In the genomic region with DNA sequence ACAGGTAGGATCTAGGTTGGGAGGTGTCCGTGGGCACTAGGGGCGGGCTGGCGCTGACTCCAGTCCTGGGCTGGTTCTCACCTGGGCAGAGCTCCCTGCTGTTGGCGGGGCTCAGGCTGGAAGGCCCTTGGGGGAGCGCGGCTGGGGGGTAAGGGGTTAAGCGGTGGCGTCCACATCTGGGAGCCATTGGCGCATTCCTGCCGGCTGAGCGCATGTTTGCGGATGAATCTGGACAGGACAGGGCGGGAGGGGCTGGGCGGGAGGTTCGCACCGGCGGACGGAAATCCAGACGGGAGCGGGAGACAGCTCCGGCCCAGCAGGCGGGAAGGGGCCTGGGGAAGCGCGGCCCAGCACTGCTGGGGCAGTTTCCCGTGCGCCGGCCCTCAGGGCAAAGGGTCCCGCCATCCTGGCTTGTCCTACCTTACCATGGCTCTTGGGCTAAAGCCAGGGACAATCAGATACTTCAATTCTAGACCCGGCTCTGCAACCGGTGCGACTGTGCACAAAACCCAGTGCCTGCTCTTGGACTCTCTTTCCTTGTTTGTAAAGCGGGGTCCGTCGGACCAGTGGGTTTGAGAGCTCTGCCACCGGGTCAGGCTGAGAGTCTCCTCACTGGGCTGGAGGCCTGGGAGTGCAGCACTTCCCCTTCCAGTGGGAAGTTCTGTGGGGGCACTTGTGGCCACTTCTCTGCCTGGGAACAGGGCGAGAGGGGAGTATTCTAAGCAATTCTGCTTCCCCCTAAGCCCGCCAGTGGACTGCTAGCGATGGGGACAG, we compare ENCODE assay signal across 1 cellular context.
TF ChIP-seq lines count a peak whose summit lies in the region.

No MANE protein-coding gene starts in this region.

TF ChIP-seq in HEK293, 187 proteins besides CTCF, POLR2A, EP300 and RAD21 (continued from another document and continues in another):
- TF ChIP-seq, protein P1, sequence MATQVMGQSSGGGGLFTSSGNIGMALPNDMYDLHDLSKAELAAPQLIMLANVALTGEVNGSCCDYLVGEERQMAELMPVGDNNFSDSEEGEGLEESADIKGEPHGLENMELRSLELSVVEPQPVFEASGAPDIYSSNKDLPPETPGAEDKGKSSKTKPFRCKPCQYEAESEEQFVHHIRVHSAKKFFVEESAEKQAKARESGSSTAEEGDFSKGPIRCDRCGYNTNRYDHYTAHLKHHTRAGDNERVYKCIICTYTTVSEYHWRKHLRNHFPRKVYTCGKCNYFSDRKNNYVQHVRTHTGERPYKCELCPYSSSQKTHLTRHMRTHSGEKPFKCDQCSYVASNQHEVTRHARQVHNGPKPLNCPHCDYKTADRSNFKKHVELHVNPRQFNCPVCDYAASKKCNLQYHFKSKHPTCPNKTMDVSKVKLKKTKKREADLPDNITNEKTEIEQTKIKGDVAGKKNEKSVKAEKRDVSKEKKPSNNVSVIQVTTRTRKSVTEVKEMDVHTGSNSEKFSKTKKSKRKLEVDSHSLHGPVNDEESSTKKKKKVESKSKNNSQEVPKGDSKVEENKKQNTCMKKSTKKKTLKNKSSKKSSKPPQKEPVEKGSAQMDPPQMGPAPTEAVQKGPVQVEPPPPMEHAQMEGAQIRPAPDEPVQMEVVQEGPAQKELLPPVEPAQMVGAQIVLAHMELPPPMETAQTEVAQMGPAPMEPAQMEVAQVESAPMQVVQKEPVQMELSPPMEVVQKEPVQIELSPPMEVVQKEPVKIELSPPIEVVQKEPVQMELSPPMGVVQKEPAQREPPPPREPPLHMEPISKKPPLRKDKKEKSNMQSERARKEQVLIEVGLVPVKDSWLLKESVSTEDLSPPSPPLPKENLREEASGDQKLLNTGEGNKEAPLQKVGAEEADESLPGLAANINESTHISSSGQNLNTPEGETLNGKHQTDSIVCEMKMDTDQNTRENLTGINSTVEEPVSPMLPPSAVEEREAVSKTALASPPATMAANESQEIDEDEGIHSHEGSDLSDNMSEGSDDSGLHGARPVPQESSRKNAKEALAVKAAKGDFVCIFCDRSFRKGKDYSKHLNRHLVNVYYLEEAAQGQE (tag by site-specific recombination; IDR thresholded peaks at IDR 0.05) = 0 out of 2 replicates have a peak, but pooled peaks have one; percentile 10
- no peak for TF ChIP-seq ZNF302 (tag by site-specific recombination; IDR thresholded peaks at IDR 0.05; ENCODE audit: low read depth)
- 0 out of 2 replicates have a peak, but pooled peaks have one; percentile 31 for TF ChIP-seq ZNF324 (tag by site-specific recombination; IDR thresholded peaks at IDR 0.05)
- TF ChIP-seq ZNF221 (tag by site-specific recombination; IDR thresholded peaks at IDR 0.05; ENCODE audit: borderline replicate concordance) = no peak
- TF ChIP-seq BCL11B (tag by site-specific recombination; IDR thresholded peaks at IDR 0.05; ENCODE audit: low read depth) = no peak
- TF ChIP-seq, protein P2, sequence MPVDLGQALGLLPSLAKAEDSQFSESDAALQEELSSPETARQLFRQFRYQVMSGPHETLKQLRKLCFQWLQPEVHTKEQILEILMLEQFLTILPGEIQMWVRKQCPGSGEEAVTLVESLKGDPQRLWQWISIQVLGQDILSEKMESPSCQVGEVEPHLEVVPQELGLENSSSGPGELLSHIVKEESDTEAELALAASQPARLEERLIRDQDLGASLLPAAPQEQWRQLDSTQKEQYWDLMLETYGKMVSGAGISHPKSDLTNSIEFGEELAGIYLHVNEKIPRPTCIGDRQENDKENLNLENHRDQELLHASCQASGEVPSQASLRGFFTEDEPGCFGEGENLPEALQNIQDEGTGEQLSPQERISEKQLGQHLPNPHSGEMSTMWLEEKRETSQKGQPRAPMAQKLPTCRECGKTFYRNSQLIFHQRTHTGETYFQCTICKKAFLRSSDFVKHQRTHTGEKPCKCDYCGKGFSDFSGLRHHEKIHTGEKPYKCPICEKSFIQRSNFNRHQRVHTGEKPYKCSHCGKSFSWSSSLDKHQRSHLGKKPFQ (tag by site-specific recombination; IDR thresholded peaks at IDR 0.05) = no peak
- TF ChIP-seq, protein P3, sequence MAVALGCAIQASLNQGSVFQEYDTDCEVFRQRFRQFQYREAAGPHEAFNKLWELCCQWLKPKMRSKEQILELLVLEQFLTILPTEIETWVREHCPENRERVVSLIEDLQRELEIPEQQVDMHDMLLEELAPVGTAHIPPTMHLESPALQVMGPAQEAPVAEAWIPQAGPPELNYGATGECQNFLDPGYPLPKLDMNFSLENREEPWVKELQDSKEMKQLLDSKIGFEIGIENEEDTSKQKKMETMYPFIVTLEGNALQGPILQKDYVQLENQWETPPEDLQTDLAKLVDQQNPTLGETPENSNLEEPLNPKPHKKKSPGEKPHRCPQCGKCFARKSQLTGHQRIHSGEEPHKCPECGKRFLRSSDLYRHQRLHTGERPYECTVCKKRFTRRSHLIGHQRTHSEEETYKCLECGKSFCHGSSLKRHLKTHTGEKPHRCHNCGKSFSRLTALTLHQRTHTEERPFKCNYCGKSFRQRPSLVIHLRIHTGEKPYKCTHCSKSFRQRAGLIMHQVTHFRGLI (tag by site-specific recombination; IDR thresholded peaks at IDR 0.05) = no peak
- TF ChIP-seq, protein P4, sequence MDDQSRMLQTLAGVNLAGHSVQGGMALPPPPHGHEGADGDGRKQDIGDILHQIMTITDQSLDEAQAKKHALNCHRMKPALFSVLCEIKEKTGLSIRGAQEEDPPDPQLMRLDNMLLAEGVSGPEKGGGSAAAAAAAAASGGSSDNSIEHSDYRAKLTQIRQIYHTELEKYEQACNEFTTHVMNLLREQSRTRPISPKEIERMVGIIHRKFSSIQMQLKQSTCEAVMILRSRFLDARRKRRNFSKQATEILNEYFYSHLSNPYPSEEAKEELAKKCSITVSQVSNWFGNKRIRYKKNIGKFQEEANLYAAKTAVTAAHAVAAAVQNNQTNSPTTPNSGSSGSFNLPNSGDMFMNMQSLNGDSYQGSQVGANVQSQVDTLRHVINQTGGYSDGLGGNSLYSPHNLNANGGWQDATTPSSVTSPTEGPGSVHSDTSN (CRISPR knock-in tag; IDR thresholded peaks at IDR 0.05) = peak; percentile 54; the same call in 1 of the 2 replicates
- TF ChIP-seq ZNF37A (tag by site-specific recombination; IDR thresholded peaks at IDR 0.05) = no peak
- TF ChIP-seq ZNF223 (tag by site-specific recombination; IDR thresholded peaks at IDR 0.05) = no peak
- TF ChIP-seq ZNF785 (tag by site-specific recombination; IDR thresholded peaks at IDR 0.05) = no peak
- TF ChIP-seq, protein P5, sequence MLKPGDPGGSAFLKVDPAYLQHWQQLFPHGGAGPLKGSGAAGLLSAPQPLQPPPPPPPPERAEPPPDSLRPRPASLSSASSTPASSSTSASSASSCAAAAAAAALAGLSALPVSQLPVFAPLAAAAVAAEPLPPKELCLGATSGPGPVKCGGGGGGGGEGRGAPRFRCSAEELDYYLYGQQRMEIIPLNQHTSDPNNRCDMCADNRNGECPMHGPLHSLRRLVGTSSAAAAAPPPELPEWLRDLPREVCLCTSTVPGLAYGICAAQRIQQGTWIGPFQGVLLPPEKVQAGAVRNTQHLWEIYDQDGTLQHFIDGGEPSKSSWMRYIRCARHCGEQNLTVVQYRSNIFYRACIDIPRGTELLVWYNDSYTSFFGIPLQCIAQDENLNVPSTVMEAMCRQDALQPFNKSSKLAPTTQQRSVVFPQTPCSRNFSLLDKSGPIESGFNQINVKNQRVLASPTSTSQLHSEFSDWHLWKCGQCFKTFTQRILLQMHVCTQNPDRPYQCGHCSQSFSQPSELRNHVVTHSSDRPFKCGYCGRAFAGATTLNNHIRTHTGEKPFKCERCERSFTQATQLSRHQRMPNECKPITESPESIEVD (tag by site-specific recombination; IDR thresholded peaks at IDR 0.05) = no peak
- no peak for TF ChIP-seq ZNF791 (tag by site-specific recombination; IDR thresholded peaks at IDR 0.05)
- no peak for TF ChIP-seq ZNF426 (tag by site-specific recombination; IDR thresholded peaks at IDR 0.05)
- TF ChIP-seq, protein P6, sequence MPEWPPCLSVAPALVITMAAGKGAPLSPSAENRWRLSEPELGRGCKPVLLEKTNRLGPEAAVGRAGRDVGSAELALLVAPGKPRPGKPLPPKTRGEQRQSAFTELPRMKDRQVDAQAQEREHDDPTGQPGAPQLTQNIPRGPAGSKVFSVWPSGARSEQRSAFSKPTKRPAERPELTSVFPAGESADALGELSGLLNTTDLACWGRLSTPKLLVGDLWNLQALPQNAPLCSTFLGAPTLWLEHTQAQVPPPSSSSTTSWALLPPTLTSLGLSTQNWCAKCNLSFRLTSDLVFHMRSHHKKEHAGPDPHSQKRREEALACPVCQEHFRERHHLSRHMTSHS (tag by site-specific recombination; IDR thresholded peaks at IDR 0.05) = no peak
- no peak for TF ChIP-seq HOXA7 (CRISPR knock-in tag; IDR thresholded peaks at IDR 0.05; ENCODE audit: borderline replicate concordance)
- TF ChIP-seq ZNF48 (tag by site-specific recombination; IDR thresholded peaks at IDR 0.05) = no peak
- no peak for TF ChIP-seq ZNF701 (tag by site-specific recombination; IDR thresholded peaks at IDR 0.05)
- no peak for TF ChIP-seq ZNF274 (IDR thresholded peaks at IDR 0.05; ENCODE audit: low read length)
- no peak for TF ChIP-seq ZNF274 (tag by site-specific recombination; IDR thresholded peaks at IDR 0.05; ENCODE audit: borderline replicate concordance)
- TF ChIP-seq ZNF514 (tag by site-specific recombination; IDR thresholded peaks at IDR 0.05) = no peak
- peak; percentile 31; the same call in 1 of the 2 replicates for TF ChIP-seq KLF7 (tag by site-specific recombination; IDR thresholded peaks at IDR 0.05; ENCODE audit: borderline replicate concordance)
- TF ChIP-seq, protein P7, sequence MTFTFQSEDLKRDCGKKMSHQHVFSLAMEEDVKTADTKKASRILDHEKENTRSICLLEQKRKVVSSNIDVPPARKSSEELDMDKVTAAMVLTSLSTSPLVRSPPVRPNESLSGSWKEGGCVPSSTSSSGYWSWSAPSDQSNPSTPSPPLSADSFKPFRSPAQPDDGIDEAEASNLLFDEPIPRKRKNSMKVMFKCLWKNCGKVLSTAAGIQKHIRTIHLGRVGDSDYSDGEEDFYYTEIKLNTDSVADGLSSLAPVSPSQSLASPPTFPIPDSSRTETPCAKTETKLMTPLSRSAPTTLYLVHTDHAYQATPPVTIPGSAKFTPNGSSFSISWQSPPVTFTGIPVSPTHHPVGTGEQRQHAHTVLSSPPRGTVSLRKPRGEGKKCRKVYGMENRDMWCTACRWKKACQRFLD (tag by site-specific recombination; IDR thresholded peaks at IDR 0.05) = no peak
- TF ChIP-seq, protein P8, sequence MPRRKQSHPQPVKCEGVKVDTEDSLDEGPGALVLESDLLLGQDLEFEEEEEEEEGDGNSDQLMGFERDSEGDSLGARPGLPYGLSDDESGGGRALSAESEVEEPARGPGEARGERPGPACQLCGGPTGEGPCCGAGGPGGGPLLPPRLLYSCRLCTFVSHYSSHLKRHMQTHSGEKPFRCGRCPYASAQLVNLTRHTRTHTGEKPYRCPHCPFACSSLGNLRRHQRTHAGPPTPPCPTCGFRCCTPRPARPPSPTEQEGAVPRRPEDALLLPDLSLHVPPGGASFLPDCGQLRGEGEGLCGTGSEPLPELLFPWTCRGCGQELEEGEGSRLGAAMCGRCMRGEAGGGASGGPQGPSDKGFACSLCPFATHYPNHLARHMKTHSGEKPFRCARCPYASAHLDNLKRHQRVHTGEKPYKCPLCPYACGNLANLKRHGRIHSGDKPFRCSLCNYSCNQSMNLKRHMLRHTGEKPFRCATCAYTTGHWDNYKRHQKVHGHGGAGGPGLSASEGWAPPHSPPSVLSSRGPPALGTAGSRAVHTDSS (tag by site-specific recombination; IDR thresholded peaks at IDR 0.05) = no peak
- TF ChIP-seq ZNF585B (tag by site-specific recombination; IDR thresholded peaks at IDR 0.05) = no peak
- TF ChIP-seq ZSCAN16 (tag by site-specific recombination; IDR thresholded peaks at IDR 0.05) = no peak
- peak; percentile 62 for TF ChIP-seq KLF1 (tag by site-specific recombination; IDR thresholded peaks at IDR 0.05)
- TF ChIP-seq ZNF677 (tag by site-specific recombination; IDR thresholded peaks at IDR 0.05) = no peak
- TF ChIP-seq ZNF157 (tag by site-specific recombination; IDR thresholded peaks at IDR 0.05) = no peak
- TF ChIP-seq, protein P9, sequence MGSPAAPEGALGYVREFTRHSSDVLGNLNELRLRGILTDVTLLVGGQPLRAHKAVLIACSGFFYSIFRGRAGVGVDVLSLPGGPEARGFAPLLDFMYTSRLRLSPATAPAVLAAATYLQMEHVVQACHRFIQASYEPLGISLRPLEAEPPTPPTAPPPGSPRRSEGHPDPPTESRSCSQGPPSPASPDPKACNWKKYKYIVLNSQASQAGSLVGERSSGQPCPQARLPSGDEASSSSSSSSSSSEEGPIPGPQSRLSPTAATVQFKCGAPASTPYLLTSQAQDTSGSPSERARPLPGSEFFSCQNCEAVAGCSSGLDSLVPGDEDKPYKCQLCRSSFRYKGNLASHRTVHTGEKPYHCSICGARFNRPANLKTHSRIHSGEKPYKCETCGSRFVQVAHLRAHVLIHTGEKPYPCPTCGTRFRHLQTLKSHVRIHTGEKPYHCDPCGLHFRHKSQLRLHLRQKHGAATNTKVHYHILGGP (tag by site-specific recombination; IDR thresholded peaks at IDR 0.05) = no peak
- TF ChIP-seq ZNF843 (tag by site-specific recombination; IDR thresholded peaks at IDR 0.05) = peak; percentile 35; the same call in 1 of the 2 replicates
- TF ChIP-seq SETDB1 (IDR thresholded peaks at IDR 0.05; ENCODE audit: insufficient read length, low read length) = no peak
- no peak for TF ChIP-seq YY2 (tag by site-specific recombination; IDR thresholded peaks at IDR 0.05)
- TF ChIP-seq KLF16 (tag by site-specific recombination; IDR thresholded peaks at IDR 0.05) = peak; percentile 55; the same call in 1 of the 2 replicates
- TF ChIP-seq, protein P10, sequence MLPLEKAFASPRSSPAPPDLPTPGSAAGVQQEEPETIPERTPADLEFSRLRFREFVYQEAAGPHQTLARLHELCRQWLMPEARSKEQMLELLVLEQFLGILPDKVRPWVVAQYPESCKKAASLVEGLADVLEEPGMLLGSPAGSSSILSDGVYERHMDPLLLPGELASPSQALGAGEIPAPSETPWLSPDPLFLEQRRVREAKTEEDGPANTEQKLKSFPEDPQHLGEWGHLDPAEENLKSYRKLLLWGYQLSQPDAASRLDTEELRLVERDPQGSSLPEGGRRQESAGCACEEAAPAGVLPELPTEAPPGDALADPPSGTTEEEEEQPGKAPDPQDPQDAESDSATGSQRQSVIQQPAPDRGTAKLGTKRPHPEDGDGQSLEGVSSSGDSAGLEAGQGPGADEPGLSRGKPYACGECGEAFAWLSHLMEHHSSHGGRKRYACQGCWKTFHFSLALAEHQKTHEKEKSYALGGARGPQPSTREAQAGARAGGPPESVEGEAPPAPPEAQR (tag by site-specific recombination; IDR thresholded peaks at IDR 0.05) = no peak
- TF ChIP-seq ZNF560 (tag by site-specific recombination; IDR thresholded peaks at IDR 0.05; ENCODE audit: borderline replicate concordance) = no peak
- TF ChIP-seq ZNF837 (tag by site-specific recombination; IDR thresholded peaks at IDR 0.05) = no peak
- no peak for TF ChIP-seq ZNF239 (tag by site-specific recombination; IDR thresholded peaks at IDR 0.05)
- TF ChIP-seq, protein P11, sequence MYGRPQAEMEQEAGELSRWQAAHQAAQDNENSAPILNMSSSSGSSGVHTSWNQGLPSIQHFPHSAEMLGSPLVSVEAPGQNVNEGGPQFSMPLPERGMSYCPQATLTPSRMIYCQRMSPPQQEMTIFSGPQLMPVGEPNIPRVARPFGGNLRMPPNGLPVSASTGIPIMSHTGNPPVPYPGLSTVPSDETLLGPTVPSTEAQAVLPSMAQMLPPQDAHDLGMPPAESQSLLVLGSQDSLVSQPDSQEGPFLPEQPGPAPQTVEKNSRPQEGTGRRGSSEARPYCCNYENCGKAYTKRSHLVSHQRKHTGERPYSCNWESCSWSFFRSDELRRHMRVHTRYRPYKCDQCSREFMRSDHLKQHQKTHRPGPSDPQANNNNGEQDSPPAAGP (tag by site-specific recombination; IDR thresholded peaks at IDR 0.05) = peak; percentile 88
- TF ChIP-seq ZBTB1 (tag by site-specific recombination; IDR thresholded peaks at IDR 0.05) = no peak
- no peak for TF ChIP-seq ZNF266 (tag by site-specific recombination; IDR thresholded peaks at IDR 0.05; ENCODE audit: low read depth)
- peak; percentile 51; the same call in 1 of the 2 replicates for TF ChIP-seq BCL11A (tag by site-specific recombination; IDR thresholded peaks at IDR 0.05; ENCODE audit: low read depth)
- 0 out of 2 replicates have a peak, but pooled peaks have one; percentile 36 for TF ChIP-seq ZNF366 (tag by site-specific recombination; conservative IDR thresholded peaks at IDR 0.05)
